ENCODE assay signal across 17 cellular contexts in genomic region chr17:61459968-61460718, GRCh38. TPM values are rescaled to one million over a fixed set of nuclear protein-coding genes. Genes with fewer than 3 reads are reported as not detected.
DNase-seq lines count a peak whose midpoint lies in the region; ATAC-seq, FAIRE-seq and TF ChIP-seq lines count a peak whose summit lies in the region.
"Had no signal": no experiment of that assay in that cellular context is flagged by ENCODE, and none has a peak within 500 bp of the region (broad histone marks: within the 10 kb centered on the region; RNA-seq: fewer than 3 reads in every experiment).

No MANE protein-coding gene starts in this region.

- H4K8ac ChIP-seq in H1 (ENCODE audit: extremely low read depth, insufficient read depth, low read length): no peak overlapping the region

- no peak overlapping the region for H3K9ac ChIP-seq in H1 (replicated peaks in 1 of 4; ENCODE audit: extremely low read depth in 1 of 4, low read depth in 3 of 4, low read length in 3 of 4)

- no peak overlapping the region for H3K14ac ChIP-seq in H1 (ENCODE audit: insufficient read length)

- no peak overlapping the region for H2BK15ac ChIP-seq in H1 (ENCODE audit: low read length)

- no peak overlapping the region for H3K4ac ChIP-seq in H1 (replicated peaks; ENCODE audit: insufficient read length, low read depth, low read length)

- no peak overlapping the region for H3K27ac Mint-ChIP-seq in activated T-cell treated with anti-CD3 and anti-CD28 coated beads, Interleukin-2, amount 50 U/mL, for 24 hours
- peak overlapping the region; percentile 89 for H3K27ac Mint-ChIP-seq in mesothelial cell of epicardium

- H3K23me2 ChIP-seq in H1 (ENCODE audit: low read depth, low read length): no peaks in the 10 kb centered on the region; the same call in 1 of the 2 replicates

- H3K4me1 ChIP-seq in H1 (replicated peaks in 1 of 4; ENCODE audit: control insufficient read depth in 3 of 4, insufficient read depth in 4 of 4, low read length in 3 of 4): peaks cover 2 to 33% (median 13%) of the 10 kb centered on the region in 4 experiments; a peak in 6 of 7 replicates
- peaks cover 17 to 40% (median 25%) of the 10 kb centered on the region in 4 donors for H3K4me1 ChIP-seq in upper lobe of left lung

- no peak overlapping the region for H2BK12ac ChIP-seq in H1 (ENCODE audit: low read depth, low read length)

- peaks cover 33% of the 10 kb centered on the region for H3K4me1 Mint-ChIP-seq in activated T-cell treated with anti-CD3 and anti-CD28 coated beads, Interleukin-2, amount 50 U/mL, for 24 hours (ENCODE audit: low read depth)
- peaks cover 73% of the 10 kb centered on the region for H3K4me1 Mint-ChIP-seq in mesothelial cell of epicardium

- peak overlapping the region; percentile 18; the same call in 1 of the 2 replicates for H2AK5ac ChIP-seq in H1 (ENCODE audit: low read depth, low read length)

- H3K79me2 ChIP-seq in H1 (ENCODE audit: control insufficient read depth in 1 of 2, insufficient read depth in 2 of 2, low read length in 2 of 2): no peaks in the 10 kb centered on the region

- no peak overlapping the region for H2BK20ac ChIP-seq in H1 (ENCODE audit: low read length)

- TF ChIP-seq CTCF in H1 (IDR thresholded peaks at IDR 0.05; ENCODE audit: control extremely low read depth in 1 of 3, insufficient read depth in 1 of 3, low read depth in 1 of 3, low read length in 3 of 3): no peak
- TF ChIP-seq CTCF in mesothelial cell of epicardium (IDR thresholded peaks at IDR 0.05; ENCODE audit: unreplicated experiment): no peak
- no peak for TF ChIP-seq CTCF in upper lobe of left lung (IDR thresholded peaks at IDR 0.05)

- no peak overlapping the region for H3K27ac ChIP-seq in H1 (ENCODE audit: low read depth, low read length)
- peak overlapping the region; percentile 78 to 92 (median 86) for H3K27ac ChIP-seq in upper lobe of left lung
- H3K27ac ChIP-seq: Peyer's patch had no signal

- peaks cover 17 to 27% of the 10 kb centered on the region in 2 experiments for H4K20me1 ChIP-seq in H1 (replicated peaks in 1 of 2; ENCODE audit: control insufficient read depth in 1 of 2, insufficient read depth in 2 of 2, low read length in 2 of 2)

- ATAC-seq in upper lobe of left lung (ENCODE audit: low FRiP score in 2 of 2) (no peak), HG03439 (IDR thresholded peaks at IDR 0.05; ENCODE audit: unreplicated experiment) (no peak)

- no peaks in the 10 kb centered on the region for H3K36me3 Mint-ChIP-seq in activated T-cell treated with anti-CD3 and anti-CD28 coated beads, Interleukin-2, amount 50 U/mL, for 24 hours (ENCODE audit: low read depth)
- no peaks in the 10 kb centered on the region for H3K36me3 Mint-ChIP-seq in mesothelial cell of epicardium

- H3K79me1 ChIP-seq in H1 (ENCODE audit: low read depth, low read length): no peaks in the 10 kb centered on the region

- H3K4me3 ChIP-seq in H1 (ENCODE audit: extremely low read depth in 1 of 4, insufficient read depth in 2 of 4, low read depth in 3 of 4, low read length in 4 of 4) (no peak overlapping the region), upper lobe of left lung (no peak overlapping the region)
- H3K4me3 ChIP-seq: Peyer's patch had no signal

- peaks cover 85% of the 10 kb centered on the region for H3K27me3 Mint-ChIP-seq in activated T-cell treated with anti-CD3 and anti-CD28 coated beads, Interleukin-2, amount 50 U/mL, for 24 hours
- H3K27me3 Mint-ChIP-seq in mesothelial cell of epicardium (ENCODE audit: low read depth): peaks cover 72% of the 10 kb centered on the region

- H3K9me3 Mint-ChIP-seq in activated T-cell treated with anti-CD3 and anti-CD28 coated beads, Interleukin-2, amount 50 U/mL, for 24 hours: no peaks in the 10 kb centered on the region
- H3K9me3 Mint-ChIP-seq in mesothelial cell of epicardium: no peaks in the 10 kb centered on the region

- no peak overlapping the region for H2BK120ac ChIP-seq in H1 (replicated peaks; ENCODE audit: low read depth, low read length)

- H3K27me3 ChIP-seq in H1 (replicated peaks in 1 of 4; ENCODE audit: control insufficient read depth in 3 of 4, extremely low read depth in 1 of 4, insufficient read depth in 3 of 4, low read length in 3 of 4): peaks cover 82 to 100% (median 100%) of the 10 kb centered on the region in 4 experiments
- H3K27me3 ChIP-seq in upper lobe of left lung: peaks cover 0 to 51% (median 27%) of the 10 kb centered on the region in 4 donors

- H3K4me3 Mint-ChIP-seq in activated T-cell treated with anti-CD3 and anti-CD28 coated beads, Interleukin-2, amount 50 U/mL, for 24 hours: no peak overlapping the region
- H3K4me3 Mint-ChIP-seq in mesothelial cell of epicardium: peak overlapping the region; percentile 32

- no peak overlapping the region for H4K5ac ChIP-seq in H1 (ENCODE audit: insufficient read length, low read depth, low read length)

- FAIRE-seq in H1 (lab: Jason Lieb, UNC): no peak

- no peak overlapping the region for H2BK5ac ChIP-seq in H1 (ENCODE audit: low read depth, low read length)

- no peak overlapping the region for H3K56ac ChIP-seq in H1 (replicated peaks; ENCODE audit: insufficient read length, low read depth, low read length)

- TF ChIP-seq POLR2A in H1 (IDR thresholded peaks at IDR 0.05; ENCODE audit: control extremely low read depth in 1 of 2, low read depth in 2 of 2, low read length in 2 of 2) (no peak), upper lobe of left lung (IDR thresholded peaks at IDR 0.05) (no peak)

- POLR2A ChIA-PET in H1 (lab: Charles Lee; ENCODE audit: partially characterized antibody): interaction anchor here (0.8 to 1.3 kb wide), 3 partner anchors 11 to 63 kb away, joined by 3 read pairs; no protein-coding TSS in a partner anchor

- H3K23ac ChIP-seq in H1 (ENCODE audit: insufficient read length): no peak overlapping the region

- H3K9me3 ChIP-seq in H1 (ENCODE audit: insufficient read depth in 2 of 2, low read depth in 1 of 2, low read length in 1 of 2) (peaks cover 0 to 4% of the 10 kb centered on the region in 2 experiments; a peak in 1 of 4 replicates), upper lobe of left lung (no peaks in the 10 kb centered on the region)
- H3K9me3 ChIP-seq: Peyer's patch had no signal

- CTCF ChIA-PET in H1 (lab: Charles Lee; ENCODE audit: partially characterized antibody): interaction anchor here (0.7 to 2.4 kb wide), 3 partner anchors 10 to 82 kb away, joined by 3 to 11 read pairs (median 4); no protein-coding TSS in a partner anchor

- H3K36me3 ChIP-seq in H1 (ENCODE audit: control insufficient read depth in 2 of 4, insufficient read depth in 4 of 4, low read length in 3 of 4) (peaks cover 0 to 12% (median 0%) of the 10 kb centered on the region in 4 experiments; a peak in 1 of 8 replicates), upper lobe of left lung (no peaks in the 10 kb centered on the region)
- H3K36me3 ChIP-seq: Peyer's patch had no signal

- H3K18ac ChIP-seq in H1 (ENCODE audit: extremely low read depth, low read length): no peak overlapping the region

- DNase-seq in activated T-cell treated with anti-CD3 and anti-CD28 coated beads, Interleukin-2, amount 50 U/mL, for 24 hours: peak; percentile 19
- DNase-seq in activated T-cell treated with anti-CD3 and anti-CD28 coated beads for 4 hours: no peak
- peak in 1 of 2 experiments; percentile 45 for DNase-seq in H1 (ENCODE audit: low read depth in 1 of 2, low spot score in 2 of 2)
- DNase-seq in mesothelial cell of epicardium (ENCODE audit: low spot score in 2 of 2, unreplicated experiment in 2 of 2): no peak
- DNase-seq in upper lobe of left lung: peak in 1 of 2 donors; percentile 18
- no peak for DNase-seq in NK-92 treated with Interleukin-12 subunit alpha and Interleukin-12 subunit beta, amount 100 ng/mL, for 24 hours (lab: John Stamatoyannopoulos, UW)
- DNase-seq in stimulated activated naive CD4-positive, alpha-beta T cell treated with Interleukin-2 at 50 U/mL for 16 hours (lab: John Stamatoyannopoulos, UW): no peak
- DNase-seq: C1 segment of cervical spinal cord, GOT3, KG1, NCI-H1092 treated with DMSO at 0.1 percent for 48 hours, NCI-H187, NCI-H446 treated with DMSO at 0.1 percent for 48 hours, Peyer's patch, Right ventricle myocardium superior had no signal

- no peak for TF ChIP-seq RAD21 in H1 (IDR thresholded peaks at IDR 0.05 in 1 of 2, conservative IDR thresholded peaks at IDR 0.05 in 1 of 2; ENCODE audit: low read depth in 2 of 2, low read length in 2 of 2)

- H2AFZ ChIP-seq in H1 (ENCODE audit: low read length): no peak overlapping the region

- H4K91ac ChIP-seq in H1 (replicated peaks; ENCODE audit: insufficient read length, low read length): no peak overlapping the region

- H3K4me2 ChIP-seq in H1 (ENCODE audit: insufficient read depth in 1 of 2, low read depth in 2 of 2, low read length in 2 of 2): no peak overlapping the region

- WGBS in H1 (ENCODE audit: extremely low coverage in 1 of 2, insufficient coverage in 1 of 2, insufficient read length in 1 of 2, insufficient replicate concordance in 2 of 2, low coverage in 1 of 2, low lambda C conversion rate in 2 of 2, missing lambda C conversion rate in 1 of 2), 2 experiments: 32% methylated on average over 9 of the region's 9 CpGs; no CpG with 5 or more reads in 1 of the 2 experiments
- WGBS in upper lobe of left lung, 2 donors: 51 to 58% methylated on average over 9 of the region's 9 CpGs

- TF ChIP-seq EP300 in H1 (IDR thresholded peaks at IDR 0.05; ENCODE audit: borderline replicate concordance in 1 of 2, low read depth in 2 of 2, low read length in 2 of 2): no peak
- TF ChIP-seq EP300 in upper lobe of left lung (IDR thresholded peaks at IDR 0.05): no peak

TF ChIP-seq in H1, 55 proteins besides CTCF, POLR2A, EP300 and RAD21:
- TF ChIP-seq CREB1 (IDR thresholded peaks at IDR 0.05) (no peak), RNF2 (IDR thresholded peaks at IDR 0.05; ENCODE audit: borderline replicate concordance, low read depth, low read length, missing control alignments, poor library complexity, severe bottlenecking) (peak; percentile 91), SUZ12 (IDR thresholded peaks at IDR 0.05; ENCODE audit: low read length) (peak; percentile 72), EZH2 (IDR thresholded peaks at IDR 0.05; ENCODE audit: low read depth, low read length, severe bottlenecking) (peak; percentile 77)

RNA-seq across cellular contexts. Expression of gene TBX4, which starts 7.9 kb away (rescaled TPM):
- not detected in 2 replicates for total RNA-seq in H1 (2021; fragmentation: NEBNext Ultra II Directional; extraction: Animal tissue kit (Norgen Biotek cat#: 25700))
- 0.02 TPM in 1 of 2 replicates, not detected in the other for polyA plus RNA-seq in H1 (2011; rRNA removed)
- polyA plus RNA-seq in H1 (2011; cell fraction: cytosol; rRNA removed): not detected
- polyA plus RNA-seq in H1 (2011; cell fraction: nucleus; rRNA removed): not detected
- polyA plus RNA-seq in H1 (2012, experiment 1 of 2): 0.15 to 0.34 TPM in 2 of 4 replicates, not detected in the others
- polyA plus RNA-seq in H1 (2012, experiment 2 of 2): 0.04 TPM
- polyA plus RNA-seq in H1 (2013, experiment 1 of 2): not detected
- polyA plus RNA-seq in H1 (2013, experiment 2 of 2): 0.02 TPM
- not detected in 2 replicates for polyA minus RNA-seq in H1 (2011; rRNA and poly(A)+ RNA removed)
- polyA minus RNA-seq in H1 (2011; cell fraction: cytosol; rRNA and poly(A)+ RNA removed): not detected
- polyA minus RNA-seq in H1 (2011; cell fraction: nucleus; rRNA and poly(A)+ RNA removed): not detected
- total RNA-seq in mesothelial cell of epicardium (51.9 to 56.6 TPM (median 54.2 TPM) in 3 replicates), upper lobe of left lung (10 to 100 TPM; 10.2 to 69.1 (median 22.7) TPM)
- total RNA-seq: MCF 10A, Peyer's patch, Right ventricle myocardium superior had no signal
